21 cellular contexts compared by ENCODE assay signal in the genomic region with DNA sequence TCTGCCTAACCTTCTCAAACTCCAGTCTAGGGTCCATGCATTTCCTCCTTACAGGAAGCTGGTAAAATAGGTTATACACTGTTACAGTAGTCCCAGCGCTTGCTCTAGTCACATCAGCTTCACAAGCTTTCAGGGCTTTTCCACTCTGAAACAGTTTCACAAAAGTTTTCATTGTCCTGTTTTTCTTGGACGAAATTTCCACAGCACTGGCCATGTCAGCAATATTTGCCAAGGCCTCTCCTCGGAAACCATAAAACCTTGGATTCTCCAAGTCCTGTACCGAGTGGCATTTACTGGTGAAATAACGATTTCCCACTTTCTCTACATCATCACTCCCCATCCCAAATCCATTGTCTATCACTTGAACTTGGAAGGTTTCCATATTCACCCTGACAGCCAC. TPM values are rescaled to one million over a fixed set of nuclear protein-coding genes. Genes with fewer than 3 reads are reported as not detected.
A peak's percentile ranks its signal among the peaks of the same experiment; 100 is the strongest.
DNase-seq lines count a peak whose midpoint lies in the region; ATAC-seq and TF ChIP-seq lines count a peak whose summit lies in the region.
"Had no signal": no experiment of that assay in that cellular context is flagged by ENCODE, and none has a peak within 500 bp of the region (broad histone marks: within the 10 kb centered on the region; RNA-seq: fewer than 3 reads in every experiment).

No MANE protein-coding gene starts in this region.

- dilution Hi-C loops in mammary epithelial cell (cut with HindIII; ENCODE audit: low sequenced_read_pairs): no loop called here

- H3K4me2 ChIP-seq in mammary epithelial cell (ENCODE audit: insufficient read depth, low read depth, low read length) (no peak overlapping the region), SK-N-SH (no peak overlapping the region), PC-3 (ENCODE audit: low read length) (no peak overlapping the region)
- H3K4me2 ChIP-seq: BLaER1 treated with 17β-estradiol and CSF1 and Interleukin-3, amounts not matched to agents 10 nM and 100 nM had no signal

- no peak for TF ChIP-seq EP300 in gastroesophageal sphincter (IDR thresholded peaks at IDR 0.05)
- no peak for TF ChIP-seq EP300 in tibial nerve (IDR thresholded peaks at IDR 0.05)
- no peak for TF ChIP-seq EP300 in SK-N-SH (IDR thresholded peaks at IDR 0.05; ENCODE audit: borderline replicate concordance in 1 of 2, low read depth in 1 of 2, low read length in 1 of 2)

- DNase-seq in breast epithelium (ENCODE audit: low spot score in 2 of 2): no peak
- DNase-seq in mammary epithelial cell: no peak
- DNase-seq in putamen (ENCODE audit: low spot score): peak; percentile 76
- peak in 1 of 2 donors; percentile 29 for DNase-seq in tibial nerve (ENCODE audit: low spot score in 2 of 2)
- no peak for DNase-seq in SK-N-SH
- DNase-seq in PC-3: no peak
- DNase-seq in activated CD4-positive, alpha-beta T cell treated with anti-CD3 and anti-CD28 coated beads, Interleukin-2, amount 10 ng/mL, durations not matched to agents 7 days and 5 days: no peak
- DNase-seq: activated CD4-positive, CD25-positive, alpha-beta regulatory T cell treated with anti-CD3 and anti-CD28 coated beads, Interleukin-2, amount 50 U/mL, for 72 hours; activated effector memory CD4-positive, alpha-beta T cell treated with Interleukin-2 at 50 U/mL for 16 hours; amniotic stem cell; DMS 273 treated with DMSO at 0.1 percent for 48 hours; glutamatergic neuron; GOT3; NCI-H526 treated with DMSO at 0.1 percent for 48 hours; nephron progenitor cell; OCI-M1; stimulated activated CD4-positive, alpha-beta T cell treated with anti-CD3 and anti-CD28 coated beads, Interleukin-4, amount 100 ng/mL, for 1 hour; T1000 had no signal

- H3K4me1 ChIP-seq in breast epithelium: peaks cover 0 to 8% of the 10 kb centered on the region in 2 donors
- H3K4me1 ChIP-seq in mammary epithelial cell (ENCODE audit: insufficient read depth, low read length): peaks cover 27% of the 10 kb centered on the region
- peaks cover 3 to 64% (median 13%) of the 10 kb centered on the region in 3 donors for H3K4me1 ChIP-seq in gastroesophageal sphincter
- peaks cover 0 to 60% (median 23%) of the 10 kb centered on the region in 4 donors for H3K4me1 ChIP-seq in tibial nerve
- H3K4me1 ChIP-seq in SK-N-SH (ENCODE audit: control insufficient read depth in 1 of 2, insufficient read depth in 2 of 2, low read depth in 1 of 2, low read length in 1 of 2): peaks cover 16 to 18% of the 10 kb centered on the region in 2 experiments
- peaks cover 28% of the 10 kb centered on the region for H3K4me1 ChIP-seq in PC-3 (ENCODE audit: insufficient read depth, low read length)

- no peaks in the 10 kb centered on the region for H3K9me3 ChIP-seq in breast epithelium
- no peaks in the 10 kb centered on the region for H3K9me3 ChIP-seq in mammary epithelial cell (replicated peaks; ENCODE audit: insufficient read depth, low read length)
- H3K9me3 ChIP-seq in gastroesophageal sphincter: no peaks in the 10 kb centered on the region
- no peaks in the 10 kb centered on the region for H3K9me3 ChIP-seq in tibial nerve
- no peaks in the 10 kb centered on the region for H3K9me3 ChIP-seq in SK-N-SH
- no peaks in the 10 kb centered on the region for H3K9me3 ChIP-seq in PC-3 (ENCODE audit: low read length)

- H3K4me1 Mint-ChIP-seq in activated CD4-positive, alpha-beta T cell treated with anti-CD3 and anti-CD28 coated beads, Interleukin-2, amount 10 ng/mL, durations not matched to agents 7 days and 5 days: peaks cover 74% of the 10 kb centered on the region

- peak overlapping the region in 2 of 3 donors; percentile 0 to 39 for H3K4me3 ChIP-seq in breast epithelium
- no peak overlapping the region for H3K4me3 ChIP-seq in mammary epithelial cell (replicated peaks in 1 of 3; ENCODE audit: insufficient read depth in 1 of 3, low read depth in 2 of 3, low read length in 3 of 3)
- no peak overlapping the region for H3K4me3 ChIP-seq in gastroesophageal sphincter
- peak overlapping the region in 2 of 4 donors; percentile 0 to 2 for H3K4me3 ChIP-seq in tibial nerve
- no peak overlapping the region for H3K4me3 ChIP-seq in SK-N-SH (ENCODE audit: low read depth in 2 of 2, low read length in 1 of 2)
- no peak overlapping the region for H3K4me3 ChIP-seq in PC-3 (ENCODE audit: low read length)
- H3K4me3 ChIP-seq: BLaER1 treated with 17β-estradiol and CSF1 and Interleukin-3, amounts not matched to agents 10 nM and 100 nM had no signal

- H3K79me2 ChIP-seq in mammary epithelial cell (ENCODE audit: insufficient read depth, low read length) (peaks cover 8% of the 10 kb centered on the region), SK-N-SH (ENCODE audit: insufficient read depth) (no peaks in the 10 kb centered on the region), PC-3 (ENCODE audit: low read length) (peaks cover 47% of the 10 kb centered on the region)

- intact Hi-C loops in breast epithelium (cut with DNase I; ENCODE audit: low total_unique reads): no loop called here
- intact Hi-C loops in mammary epithelial cell (cut with micrococcal nuclease): no loop called here
- intact Hi-C loops in PC-3 (cut with micrococcal nuclease): no loop called here

- H3K9me2 ChIP-seq in SK-N-SH (no peaks in the 10 kb centered on the region), PC-3 (replicated peaks; ENCODE audit: low read length) (no peaks in the 10 kb centered on the region)

- H3K4me3 Mint-ChIP-seq in activated CD4-positive, alpha-beta T cell treated with anti-CD3 and anti-CD28 coated beads, Interleukin-2, amount 10 ng/mL, durations not matched to agents 7 days and 5 days: no peak overlapping the region

- no peaks in the 10 kb centered on the region for H3K36me3 ChIP-seq in breast epithelium
- no peaks in the 10 kb centered on the region for H3K36me3 ChIP-seq in mammary epithelial cell (ENCODE audit: insufficient read depth, low read length)
- H3K36me3 ChIP-seq in gastroesophageal sphincter: no peaks in the 10 kb centered on the region
- H3K36me3 ChIP-seq in tibial nerve: no peaks in the 10 kb centered on the region
- H3K36me3 ChIP-seq in SK-N-SH (replicated peaks in 1 of 2; ENCODE audit: control insufficient read depth in 1 of 2, insufficient read depth in 2 of 2, low read length in 1 of 2): peaks cover 0 to 4% of the 10 kb centered on the region in 2 experiments
- H3K36me3 ChIP-seq in PC-3 (ENCODE audit: low read depth, low read length): peaks cover 14% of the 10 kb centered on the region; the same call in 1 of the 2 replicates

- no peaks in the 10 kb centered on the region for H3K9me3 Mint-ChIP-seq in activated CD4-positive, alpha-beta T cell treated with anti-CD3 and anti-CD28 coated beads, Interleukin-2, amount 10 ng/mL, durations not matched to agents 7 days and 5 days

- H4K20me1 ChIP-seq in mammary epithelial cell (ENCODE audit: insufficient read depth, low read length) (no peaks in the 10 kb centered on the region), SK-N-SH (ENCODE audit: insufficient read depth) (no peaks in the 10 kb centered on the region), PC-3 (ENCODE audit: low read length) (no peaks in the 10 kb centered on the region)
- H4K20me1 ChIP-seq: BLaER1 treated with 17β-estradiol and CSF1 and Interleukin-3, amounts not matched to agents 10 nM and 100 nM had no signal

- H3K27me3 Mint-ChIP-seq in activated CD4-positive, alpha-beta T cell treated with anti-CD3 and anti-CD28 coated beads, Interleukin-2, amount 10 ng/mL, durations not matched to agents 7 days and 5 days: no peaks in the 10 kb centered on the region

- TF ChIP-seq POLR2A in breast epithelium (IDR thresholded peaks at IDR 0.05): no peak
- no peak for TF ChIP-seq POLR2A in gastroesophageal sphincter (IDR thresholded peaks at IDR 0.05)
- TF ChIP-seq POLR2A in tibial nerve (IDR thresholded peaks at IDR 0.05): no peak

- WGBS in mammary epithelial cell (ENCODE audit: low coverage, missing lambda C conversion rate): 58% methylated on average over 5 of the region's 5 CpGs
- WGBS in gastroesophageal sphincter (ENCODE audit: low coverage in 1 of 2), 2 donors: 64 to 67% methylated on average over 5 of the region's 5 CpGs
- 17 to 50% methylated on average over 5 of the region's 5 CpGs for WGBS in tibial nerve, 2 donors
- WGBS in SK-N-SH (ENCODE audit: low lambda C conversion rate): 99% methylated on average over 5 of the region's 5 CpGs

- H3K27ac ChIP-seq in breast epithelium (peak overlapping the region; percentile 79 to 89), mammary epithelial cell (ENCODE audit: insufficient read depth, low read depth, low read length) (no peak overlapping the region), gastroesophageal sphincter (peak overlapping the region; percentile 40 to 92 (median 72)), tibial nerve (peak overlapping the region; percentile 55 to 93 (median 75)), SK-N-SH (ENCODE audit: low read depth in 2 of 2, low read length in 1 of 2) (peak overlapping the region in 1 of 2 experiments; percentile 71; a peak in 1 of 4 replicates), PC-3 (ENCODE audit: low read length) (no peak overlapping the region)
- H3K27ac ChIP-seq: 22Rv1; BLaER1 treated with 17β-estradiol and CSF1 and Interleukin-3, amounts not matched to agents 10 nM and 100 nM had no signal

- BruUV-seq in mammary epithelial cell (replicated peaks; lab: Mats Ljungman, UMichigan) (no TSS peak), PC-3 (replicated peaks; lab: Mats Ljungman, UMichigan) (no TSS peak)

- H2AFZ ChIP-seq in mammary epithelial cell (ENCODE audit: low read depth, low read length): no peak overlapping the region
- H2AFZ ChIP-seq in SK-N-SH (ENCODE audit: low read depth): no peak overlapping the region
- H2AFZ ChIP-seq in PC-3 (ENCODE audit: low read length): no peak overlapping the region

- no peak overlapping the region for H3K27ac Mint-ChIP-seq in activated CD4-positive, alpha-beta T cell treated with anti-CD3 and anti-CD28 coated beads, Interleukin-2, amount 10 ng/mL, durations not matched to agents 7 days and 5 days
- H3K27ac Mint-ChIP-seq: nephron progenitor cell had no signal

- in situ Hi-C loops in mammary epithelial cell (cut with MboI; ENCODE audit: low sequenced_read_pairs in 2 of 2): no loop called here

- ATAC-seq in gastroesophageal sphincter (no peak), PC-3 (no peak)

- CTCF ChIA-PET in mammary epithelial cell (lab: Charles Lee; ENCODE audit: low non-redundant PET) (no interaction called here), SK-N-SH (lab: Yijun Ruan, JAX) (interaction anchor here (0.6 to 1.3 kb wide), 3 partner anchors 15 to 104 kb away, joined by 3 to 7 read pairs (median 4); no protein-coding TSS in a partner anchor), PC-3 (lab: Charles Lee) (interaction anchor here (0.7 kb wide), 1 partner anchor 103 kb away, joined by 4 read pairs; no protein-coding TSS in a partner anchor)
- CTCF ChIA-PET in activated CD4-positive, alpha-beta T cell treated with anti-CD3 and anti-CD28 coated beads, Interleukin-2, amount 10 ng/mL, durations not matched to agents 7 days and 5 days (lab: Charles Lee): interaction anchor here (1.1 to 2.9 kb wide), 3 partner anchors 15 to 252 kb away, joined by 4 to 9 read pairs (median 7); a partner anchor contains a TSS

- H3F3A ChIP-seq in SK-N-SH (replicated peaks; ENCODE audit: insufficient read depth) (peaks cover 33% of the 10 kb centered on the region), PC-3 (ENCODE audit: low read length, unreplicated experiment) (no peaks in the 10 kb centered on the region)

- POLR2A ChIA-PET in SK-N-SH (lab: Yijun Ruan, JAX) (no interaction called here), PC-3 (lab: Charles Lee; ENCODE audit: unreplicated experiment) (no interaction called here)
- POLR2A ChIA-PET in activated CD4-positive, alpha-beta T cell treated with anti-CD3 and anti-CD28 coated beads, Interleukin-2, amount 10 ng/mL, durations not matched to agents 7 days and 5 days (lab: Charles Lee): no interaction called here

- no peaks in the 10 kb centered on the region for H3K27me3 ChIP-seq in breast epithelium
- H3K27me3 ChIP-seq in mammary epithelial cell (ENCODE audit: insufficient read depth, low read length): no peaks in the 10 kb centered on the region
- H3K27me3 ChIP-seq in gastroesophageal sphincter: no peaks in the 10 kb centered on the region
- no peaks in the 10 kb centered on the region for H3K27me3 ChIP-seq in tibial nerve
- H3K27me3 ChIP-seq in SK-N-SH (ENCODE audit: insufficient read depth): no peaks in the 10 kb centered on the region
- H3K27me3 ChIP-seq in PC-3 (ENCODE audit: low read length): no peaks in the 10 kb centered on the region

- no peak for TF ChIP-seq RAD21 in SK-N-SH (IDR thresholded peaks at IDR 0.05; ENCODE audit: low read length)

- peaks cover 48% of the 10 kb centered on the region for H3K36me3 Mint-ChIP-seq in activated CD4-positive, alpha-beta T cell treated with anti-CD3 and anti-CD28 coated beads, Interleukin-2, amount 10 ng/mL, durations not matched to agents 7 days and 5 days (ENCODE audit: low read depth)

- H3K9ac ChIP-seq in mammary epithelial cell (ENCODE audit: insufficient read depth, low read length): no peak overlapping the region
- no peak overlapping the region for H3K9ac ChIP-seq in SK-N-SH
- H3K9ac ChIP-seq in PC-3 (ENCODE audit: low read length): no peak overlapping the region
- H3K9ac ChIP-seq: BLaER1 treated with 17β-estradiol and CSF1 and Interleukin-3, amounts not matched to agents 10 nM and 100 nM had no signal

- TF ChIP-seq CTCF in breast epithelium (IDR thresholded peaks at IDR 0.05) (no peak), mammary epithelial cell (conservative IDR thresholded peaks at IDR 0.05 in 1 of 2, IDR thresholded peaks at IDR 0.05 in 1 of 2; ENCODE audit: extremely low read depth in 1 of 2, insufficient read depth in 1 of 2, low read depth in 1 of 2, low read length in 2 of 2) (no peak), gastroesophageal sphincter (IDR thresholded peaks at IDR 0.05) (no peak), tibial nerve (IDR thresholded peaks at IDR 0.05) (no peak), SK-N-SH (IDR thresholded peaks at IDR 0.05) (no peak), PC-3 (conservative IDR thresholded peaks at IDR 0.05; ENCODE audit: low read depth, low read length) (no peak)

RNA-seq across cellular contexts. Expression of a gene that starts 2.1 kb away (rescaled TPM):
- total RNA-seq in breast epithelium (10 to 100 TPM; 31.8 to 53.1 (median 42.9) TPM), mammary epithelial cell (10 to 100 TPM; 11.9 to 15.8 TPM), gastroesophageal sphincter (10 to 100 TPM; 29.0 to 76.1 (median 32.2) TPM), tibial nerve (10 to 100 TPM; 26.4 to 48.1 (median 36.0) TPM), PC-3 (2014; rRNA removed) (7.9 and 13.2 TPM in 2 replicates)
- polyA plus RNA-seq in mammary epithelial cell (5.5 TPM), SK-N-SH (2012; rRNA removed) (3.8 and 4.7 TPM in 2 replicates)
- polyA minus RNA-seq in mammary epithelial cell: 20.7 TPM
- polyA plus RNA-seq in SK-N-SH (2012; cell fraction: cytosol; rRNA removed): 2.9 and 3.8 TPM in 2 replicates
- polyA plus RNA-seq in SK-N-SH (2012; cell fraction: nucleus; rRNA removed): 12.6 and 15.9 TPM in 2 replicates
- 10 to 100 TPM; 17.0 to 17.3 TPM for total RNA-seq in activated CD4-positive, alpha-beta T cell treated with anti-CD3 and anti-CD28 coated beads, Interleukin-2, amount 10 ng/mL, durations not matched to agents 7 days and 5 days

RNA-seq across cellular contexts. Expression of a gene that starts 14.7 kb away (rescaled TPM):
- 10 to 100 TPM; 19.0 to 23.6 (median 21.6) TPM for total RNA-seq in breast epithelium
- 10 to 100 TPM in 1 of 2 donors, 1 to 10 TPM in 1; 5.3 to 27.0 TPM for total RNA-seq in mammary epithelial cell
- polyA plus RNA-seq in mammary epithelial cell: 25.7 TPM
- 24.4 TPM for polyA minus RNA-seq in mammary epithelial cell
- total RNA-seq in gastroesophageal sphincter: 10 to 100 TPM; 13.8 to 20.8 (median 17.1) TPM
- 10 to 100 TPM in 2 of 4 donors, 1 to 10 TPM in 2; 4.2 to 24.3 (median 9.9) TPM for total RNA-seq in tibial nerve
- 53.5 and 70.1 TPM in 2 replicates for polyA plus RNA-seq in SK-N-SH (2012; rRNA removed)
- 86.5 and 95.9 TPM in 2 replicates for polyA plus RNA-seq in SK-N-SH (2012; cell fraction: cytosol; rRNA removed)
- polyA plus RNA-seq in SK-N-SH (2012; cell fraction: nucleus; rRNA removed): 26.7 and 40.9 TPM in 2 replicates
- 22.6 and 23.5 TPM in 2 replicates for total RNA-seq in PC-3 (2014; rRNA removed)
- 10 to 100 TPM; 52.4 to 62.0 TPM for total RNA-seq in activated CD4-positive, alpha-beta T cell treated with anti-CD3 and anti-CD28 coated beads, Interleukin-2, amount 10 ng/mL, durations not matched to agents 7 days and 5 days

RNA-seq across cellular contexts. Expression of a gene that starts 20.3 kb away (rescaled TPM):
- total RNA-seq in breast epithelium (1 to 10 TPM in 2 of 3 donors, under 1 TPM in 1; 0.96 to 3.2 (median 2.6) TPM), mammary epithelial cell (under 1 TPM; 0.17 to 0.89 TPM), gastroesophageal sphincter (1 to 10 TPM; 4.4 to 8.0 (median 5.1) TPM), tibial nerve (1 to 10 TPM in 3 of 4 donors, under 1 TPM in 1; 0.78 to 3.1 (median 1.2) TPM), PC-3 (2014; rRNA removed) (3.4 and 9.5 TPM in 2 replicates)
- polyA plus RNA-seq in mammary epithelial cell (0.94 TPM), SK-N-SH (2012; rRNA removed) (1.2 and 1.4 TPM in 2 replicates)
- not detected for polyA minus RNA-seq in mammary epithelial cell
- 1.2 TPM in 2 replicates for polyA plus RNA-seq in SK-N-SH (2012; cell fraction: cytosol; rRNA removed)
- 1.2 and 2.8 TPM in 2 replicates for polyA plus RNA-seq in SK-N-SH (2012; cell fraction: nucleus; rRNA removed)
- total RNA-seq in activated CD4-positive, alpha-beta T cell treated with anti-CD3 and anti-CD28 coated beads, Interleukin-2, amount 10 ng/mL, durations not matched to agents 7 days and 5 days: 1 to 10 TPM; 3.1 to 3.3 TPM

RNA-seq across cellular contexts. Expression of a gene that starts 46.4 kb away (rescaled TPM):
- total RNA-seq in breast epithelium: 10 to 100 TPM; 31.8 to 40.3 (median 36.0) TPM
- total RNA-seq in mammary epithelial cell: 10 to 100 TPM; 47.8 to 57.3 TPM
- 127 TPM for polyA plus RNA-seq in mammary epithelial cell
- 24.7 TPM for polyA minus RNA-seq in mammary epithelial cell
- 10 to 100 TPM; 28.1 to 56.2 (median 36.6) TPM for total RNA-seq in gastroesophageal sphincter
- 10 to 100 TPM; 26.1 to 44.9 (median 36.1) TPM for total RNA-seq in tibial nerve
- polyA plus RNA-seq in SK-N-SH (2012; rRNA removed): 111 and 125 TPM in 2 replicates
- polyA plus RNA-seq in SK-N-SH (2012; cell fraction: cytosol; rRNA removed): 96.3 and 101 TPM in 2 replicates
- polyA plus RNA-seq in SK-N-SH (2012; cell fraction: nucleus; rRNA removed): 86.6 and 105 TPM in 2 replicates
- 96.8 and 113 TPM in 2 replicates for total RNA-seq in PC-3 (2014; rRNA removed)
- 10 to 100 TPM; 53.0 to 58.1 TPM for total RNA-seq in activated CD4-positive, alpha-beta T cell treated with anti-CD3 and anti-CD28 coated beads, Interleukin-2, amount 10 ng/mL, durations not matched to agents 7 days and 5 days

Comparison
In these comparisons a context has a peak if more than half of its experiments do, and no peak if none do; other contexts are left out.
1. H3K27ac ChIP-seq: peak in breast epithelium (2 of 2), gastroesophageal sphincter (4 of 4) and tibial nerve (4 of 4); none in mammary epithelial cell (single experiment) and PC-3 (single experiment).
2. H3K4me3 ChIP-seq: peak in breast epithelium (2 of 3); none in mammary epithelial cell (0 of 3), gastroesophageal sphincter (0 of 2), SK-N-SH (0 of 2) and PC-3 (single experiment).